Comparison of ENCODE assay signal across 8 cellular contexts in genomic region chr10:3094565-3095168, GRCh38. TPM values are rescaled to one million over a fixed set of nuclear protein-coding genes. Genes with fewer than 3 reads are reported as not detected.
DNase-seq lines count a peak whose midpoint lies in the region; ATAC-seq and TF ChIP-seq lines count a peak whose summit lies in the region.

No MANE protein-coding gene starts in this region.

- no peaks in the 10 kb centered on the region for H3K9me3 Mint-ChIP-seq in central memory CD8-positive, alpha-beta T cell
- no peaks in the 10 kb centered on the region for H3K9me3 Mint-ChIP-seq in natural killer cell

- peaks cover 7% of the 10 kb centered on the region for H3K4me1 ChIP-seq in HAP-1

- peak overlapping the region; percentile 55 for H3K27ac Mint-ChIP-seq in central memory CD8-positive, alpha-beta T cell (ENCODE audit: low read depth)
- H3K27ac Mint-ChIP-seq in natural killer cell: peak overlapping the region; percentile 82 to 88

- ATAC-seq in central memory CD8-positive, alpha-beta T cell (replicated peaks; ENCODE audit: extremely low read depth, poor library complexity, severe bottlenecking): no peak
- no peak for ATAC-seq in natural killer cell

- DNase-seq in AG04450 (ENCODE audit: low read depth, low spot score): no peak
- DNase-seq in NCI-H226: peak; percentile 51
- no peak for DNase-seq in central memory CD8-positive, alpha-beta T cell (ENCODE audit: low spot score in 2 of 2)
- DNase-seq in natural killer cell: no peak
- DNase-seq in SK-N-DZ (ENCODE audit: low spot score): no peak
- DNase-seq in glomerular visceral epithelial cell (ENCODE audit: extremely low spot score): no peak
- DNase-seq in NCI-H82 (lab: John Stamatoyannopoulos, UW): no peak
- DNase-seq in HAP-1 (ENCODE audit: low spot score in 2 of 2): no peak

- H3K4me3 ChIP-seq in AG04450 (ENCODE audit: low read depth, low read length) (peak overlapping the region; percentile 41; the same call in 1 of the 2 replicates), HAP-1 (no peak overlapping the region)

- peak overlapping the region; percentile 4 for H3K4me3 Mint-ChIP-seq in central memory CD8-positive, alpha-beta T cell
- H3K4me3 Mint-ChIP-seq in natural killer cell: peak overlapping the region; percentile 79

- POLR2A ChIA-PET in AG04450 (lab: Yijun Ruan, JAX): interaction anchor here (0.6 to 2.4 kb wide), 5 partner anchors 13 to 49 kb away, joined by 3 to 33 read pairs (median 12); no protein-coding TSS in a partner anchor

- H3K27me3 Mint-ChIP-seq in central memory CD8-positive, alpha-beta T cell: no peaks in the 10 kb centered on the region
- no peaks in the 10 kb centered on the region for H3K27me3 Mint-ChIP-seq in natural killer cell (ENCODE audit: low read depth in 2 of 2)

- CTCF ChIA-PET in AG04450 (lab: Charles Lee): interaction anchor here (1.2 kb wide), 1 partner anchor 51 kb away, joined by 6 read pairs; no protein-coding TSS in a partner anchor

- TF ChIP-seq CTCF in AG04450 (IDR thresholded peaks at IDR 0.05; ENCODE audit: low read depth, low read length): no peak
- TF ChIP-seq CTCF in natural killer cell (IDR thresholded peaks at IDR 0.05): no peak

- H3K4me1 Mint-ChIP-seq in central memory CD8-positive, alpha-beta T cell: peaks cover 57% of the 10 kb centered on the region
- peaks cover 53 to 58% of the 10 kb centered on the region in 2 donors for H3K4me1 Mint-ChIP-seq in natural killer cell

- intact Hi-C loops in natural killer cell (cut with micrococcal nuclease): loop anchor here (2.0 kb wide), 1 partner anchor 26 kb away; no protein-coding TSS in a partner anchor

- H3K27me3 ChIP-seq in AG04450 (ENCODE audit: control insufficient read depth, insufficient read depth, low read length) (no peaks in the 10 kb centered on the region), HAP-1 (ENCODE audit: low read depth) (no peaks in the 10 kb centered on the region)

- H3K9me3 ChIP-seq in AG04450 (ENCODE audit: control insufficient read depth, insufficient read depth, low read length) (no peaks in the 10 kb centered on the region), HAP-1 (no peaks in the 10 kb centered on the region)

- H3K27ac ChIP-seq in AG04450 (ENCODE audit: low read depth, low read length): peak overlapping the region; percentile 93

- peaks cover 7% of the 10 kb centered on the region for H3K36me3 Mint-ChIP-seq in central memory CD8-positive, alpha-beta T cell (ENCODE audit: insufficient read depth)
- no peaks in the 10 kb centered on the region for H3K36me3 Mint-ChIP-seq in natural killer cell

- in situ Hi-C loops in HAP-1 (cut with MboI; ENCODE audit: low sequenced_read_pairs): no loop called here

- peaks cover 30% of the 10 kb centered on the region for H3K36me3 ChIP-seq in HAP-1 (replicated peaks)

RNA-seq across cellular contexts. Expression of gene PFKP, which starts 27.3 kb away (rescaled TPM):
- polyA plus RNA-seq in AG04450 (2011; rRNA removed): 122 and 135 TPM in 2 replicates
- 103 and 128 TPM in 2 replicates for polyA minus RNA-seq in AG04450 (2011; rRNA and poly(A)+ RNA removed)
- 10 to 100 TPM; 43.9 to 62.4 (median 47.4) TPM for total RNA-seq in natural killer cell
- polyA plus RNA-seq in SK-N-DZ (2014; cell fraction: cytosol; rRNA removed): 93.0 and 106 TPM in 2 replicates
- polyA plus RNA-seq in SK-N-DZ (2014; cell fraction: nucleus; rRNA removed): 133 and 134 TPM in 2 replicates
